ENCODE assay signal across 8 cellular contexts in genomic region chr6:33277663-33278391, GRCh38. TPM values are rescaled to one million over a fixed set of nuclear protein-coding genes. Genes with fewer than 3 reads are reported as not detected.
A peak's percentile ranks its signal among the peaks of the same experiment; 100 is the strongest.
DNase-seq lines count a peak whose midpoint lies in the region; ATAC-seq, FAIRE-seq and TF ChIP-seq lines count a peak whose summit lies in the region.

No MANE protein-coding gene starts in this region.

- peaks cover 25% of the 10 kb centered on the region for H3K4me1 Mint-ChIP-seq in progenitor cell of endocrine pancreas (ENCODE audit: low read depth)

- H3K4me3 ChIP-seq in fibroblast of the aortic adventitia (ENCODE audit: low read depth, low read length) = peak overlapping the region; percentile 53

- no peaks in the 10 kb centered on the region for H3K9me3 Mint-ChIP-seq in progenitor cell of endocrine pancreas (ENCODE audit: low read depth)

- TF ChIP-seq POLR2A in H54 (IDR thresholded peaks at IDR 0.05; ENCODE audit: low read depth, low read length) = no peak

- ATAC-seq in HG03025 (IDR thresholded peaks at IDR 0.05; ENCODE audit: low FRiP score, unreplicated experiment) (peak; percentile 1), GM21423 (IDR thresholded peaks at IDR 0.05; ENCODE audit: unreplicated experiment) (no peak)

- DNase-seq in D341Med (ENCODE audit: low spot score) = peak; percentile 58
- peak; percentile 39 for DNase-seq in activated T-cell treated with anti-CD3 and anti-CD28 coated beads, Interleukin-2, amount 50 U/mL, for 1 hour
- DNase-seq in fibroblast of the aortic adventitia (ENCODE audit: low read depth) = no peak
- DNase-seq in progenitor cell of endocrine pancreas (ENCODE audit: low spot score, unreplicated experiment) = no peak
- no peak for DNase-seq in H54 (ENCODE audit: insufficient read length, low spot score)
- no peak for DNase-seq in GDM1 (lab: John Stamatoyannopoulos, UW)

- H3K36me3 Mint-ChIP-seq in progenitor cell of endocrine pancreas (ENCODE audit: insufficient read depth) = peaks cover 15% of the 10 kb centered on the region

- no peak for TF ChIP-seq CTCF in fibroblast of the aortic adventitia (IDR thresholded peaks at IDR 0.05; ENCODE audit: insufficient read depth, low read length)
- peak; percentile 22 for TF ChIP-seq CTCF in progenitor cell of endocrine pancreas (IDR thresholded peaks at IDR 0.05; ENCODE audit: unreplicated experiment)

- no peaks in the 10 kb centered on the region for H3K27me3 Mint-ChIP-seq in progenitor cell of endocrine pancreas

- no peak for FAIRE-seq in H54 (lab: Jason Lieb, UNC)

- H3K27ac Mint-ChIP-seq in progenitor cell of endocrine pancreas = peak overlapping the region; percentile 91

- peak overlapping the region; percentile 80 for H3K4me3 Mint-ChIP-seq in progenitor cell of endocrine pancreas (ENCODE audit: low read depth)

RNA-seq across cellular contexts. Expression of gene B3GALT4, which starts 0.9 kb away (rescaled TPM):
- 3.3 and 8.7 TPM in 2 replicates for total RNA-seq in fibroblast of the aortic adventitia (ENCODE audit: low replicate concordance)
- total RNA-seq in progenitor cell of endocrine pancreas = 5.3 and 5.7 TPM in 2 replicates

RNA-seq across cellular contexts. Expression of gene RPS18, which starts 6.0 kb away (rescaled TPM):
- total RNA-seq in fibroblast of the aortic adventitia (ENCODE audit: low replicate concordance) (1,533 and 4,237 TPM in 2 replicates), progenitor cell of endocrine pancreas (1,974 and 2,131 TPM in 2 replicates)

RNA-seq across cellular contexts. Expression of gene VPS52, which starts 6.2 kb away (rescaled TPM):
- 21.6 and 40.5 TPM in 2 replicates for total RNA-seq in fibroblast of the aortic adventitia (ENCODE audit: low replicate concordance)
- total RNA-seq in progenitor cell of endocrine pancreas = 77.2 and 81.7 TPM in 2 replicates

RNA-seq across cellular contexts. Expression of gene WDR46, which starts 11.2 kb away (rescaled TPM):
- total RNA-seq in fibroblast of the aortic adventitia (ENCODE audit: low replicate concordance) (37.5 and 85.0 TPM in 2 replicates), progenitor cell of endocrine pancreas (47.5 and 53.4 TPM in 2 replicates)

RNA-seq across cellular contexts. Expression of gene PFDN6, which starts 11.6 kb away (rescaled TPM):
- total RNA-seq in fibroblast of the aortic adventitia (ENCODE audit: low replicate concordance) (8.9 and 21.7 TPM in 2 replicates), progenitor cell of endocrine pancreas (46.1 and 52.1 TPM in 2 replicates)

Comparison
In these comparisons a context has a peak if more than half of its experiments do, and no peak if none do; other contexts are left out.
1. DNase-seq: peak in D341Med (single experiment) and activated T-cell treated with anti-CD3 and anti-CD28 coated beads, Interleukin-2, amount 50 U/mL, for 1 hour (single experiment); none in fibroblast of the aortic adventitia (single experiment), progenitor cell of endocrine pancreas (single experiment), H54 (single experiment) and GDM1 (single experiment).